Comparison of ENCODE assay signal across 8 cellular contexts in genomic region chr19:17933414-17934129, GRCh38. TPM values are rescaled to one million over a fixed set of nuclear protein-coding genes. Genes with fewer than 3 reads are reported as not detected.
DNase-seq lines count a peak whose midpoint lies in the region; ATAC-seq, FAIRE-seq and TF ChIP-seq lines count a peak whose summit lies in the region.

No MANE protein-coding gene starts in this region.

- H3K4me3 ChIP-seq in AG04449 (ENCODE audit: low read depth, low read length) (peak overlapping the region; percentile 84), GM12878 (peak overlapping the region; percentile 90), mesenchymal stem cell (ENCODE audit: insufficient read depth in 1 of 2, low read depth in 1 of 2, low read length in 2 of 2) (peak overlapping the region; percentile 90)

- TF ChIP-seq CTCF in AG04449 (IDR thresholded peaks at IDR 0.05; ENCODE audit: insufficient read depth, low read length, missing control alignments) = no peak
- no peak for TF ChIP-seq CTCF in GM12878 (IDR thresholded peaks at IDR 0.05 in 2 of 3, conservative IDR thresholded peaks at IDR 0.05 in 1 of 3; ENCODE audit: control insufficient read depth in 2 of 3, extremely low read depth in 1 of 3, insufficient read depth in 1 of 3, low read depth in 3 of 3, low read length in 3 of 3)

- H2BK15ac ChIP-seq in mesenchymal stem cell (ENCODE audit: low read depth, poor library complexity, severe bottlenecking) = no peak overlapping the region

- POLR2A ChIA-PET in AG04449 (lab: Yijun Ruan, JAX) = interaction anchor here (0.8 to 1.6 kb wide), 3 partner anchors 63 to 74 kb away, joined by 6 to 16 read pairs (median 14); partner anchors contain the start of gene RPL18A
- POLR2A ChIA-PET in GM12878 (lab: Charles Lee) = interaction anchor here (0.5 to 1.9 kb wide), 9 partner anchors 18 to 86 kb away, joined by 3 to 65 read pairs (median 5); partner anchors contain the start of genes JAK3 and RPL18A

- H3K4me1 ChIP-seq in GM12878 (ENCODE audit: control insufficient read depth, insufficient read depth, low read length) (peaks cover 26% of the 10 kb centered on the region), mesenchymal stem cell (ENCODE audit: control insufficient read depth, insufficient read depth, low read depth, low read length) (peaks cover 12% of the 10 kb centered on the region)

- no peak overlapping the region for H4K91ac ChIP-seq in mesenchymal stem cell (ENCODE audit: low read length)

- H3K9ac ChIP-seq in GM12878 (ENCODE audit: control insufficient read depth, insufficient read depth, low read length) (peak overlapping the region; percentile 92), mesenchymal stem cell (ENCODE audit: low read length) (peak overlapping the region; percentile 95)

- intact Hi-C loops in GM12878 (cut with micrococcal nuclease; ENCODE audit: unreplicated experiment) = loop anchor here (10.0 kb wide), 1 partner anchor 149 kb away; no protein-coding TSS in a partner anchor

- H4K20me1 ChIP-seq in GM12878 (ENCODE audit: control insufficient read depth, insufficient read depth) = no peaks in the 10 kb centered on the region

- RAD21 ChIA-PET in GM12878 (lab: Charles Lee; ENCODE audit: unreplicated experiment) = interaction anchor here (0.6 to 6.8 kb wide), 23 partner anchors 11 to 407 kb away, joined by 3 to 228 read pairs (median 4); partner anchors contain the start of genes FCHO1, JAK3, MAP1S and RPL18A

- H2BK12ac ChIP-seq in mesenchymal stem cell (ENCODE audit: low read length in 2 of 2) = no peak overlapping the region

- no peak overlapping the region for H3K18ac ChIP-seq in mesenchymal stem cell (ENCODE audit: low read depth in 1 of 2, low read length in 2 of 2)

- H2AFZ ChIP-seq in GM12878 (ENCODE audit: control insufficient read depth, low read depth, low read length) (peak overlapping the region; percentile 96), mesenchymal stem cell (ENCODE audit: low read depth, low read length) (peak overlapping the region; percentile 89)

- no peak overlapping the region for H2AK5ac ChIP-seq in mesenchymal stem cell (ENCODE audit: low read length, severe bottlenecking)

- WGBS in GM12878 (ENCODE audit: insufficient coverage, insufficient replicate concordance, low lambda C conversion rate, missing lambda C conversion rate) = 4% methylated on average over 19 of the region's 19 CpGs
- 28% methylated on average over 19 of the region's 19 CpGs for WGBS in mesenchymal stem cell

- H2BK5ac ChIP-seq in mesenchymal stem cell (ENCODE audit: low read depth, low read length, poor library complexity, severe bottlenecking) = peak overlapping the region; percentile 20

- SMC1A ChIA-PET in GM12878 (lab: Charles Lee; ENCODE audit: uncharacterized antibody, unreplicated experiment) = interaction anchor here (0.8 to 7.1 kb wide), 10 partner anchors 63 to 182 kb away, joined by 3 to 137 read pairs (median 5); partner anchors contain the start of genes FCHO1, JAK3 and RPL18A

- H3K36me3 ChIP-seq in GM12878 (ENCODE audit: control insufficient read depth in 2 of 2, insufficient read depth in 2 of 2, low read length in 1 of 2) (no peaks in the 10 kb centered on the region), mesenchymal stem cell (ENCODE audit: control insufficient read depth in 1 of 2, insufficient read depth in 2 of 2, low read depth in 1 of 2, low read length in 2 of 2) (peaks cover 0 to 22% of the 10 kb centered on the region in 2 experiments)

- H3K4me2 ChIP-seq in GM12878 (ENCODE audit: control insufficient read depth, insufficient read depth) (peak overlapping the region; percentile 67), mesenchymal stem cell (ENCODE audit: low read length, poor library complexity, severe bottlenecking) (peak overlapping the region; percentile 81)

- H3K4ac ChIP-seq in mesenchymal stem cell (ENCODE audit: low read depth in 1 of 2, low read length in 2 of 2) = peak overlapping the region; percentile 60 to 93

- H4K8ac ChIP-seq in mesenchymal stem cell (ENCODE audit: low read length) = peak overlapping the region; percentile 87

- peak overlapping the region in 1 of 2 experiments; percentile 6 for H3K14ac ChIP-seq in mesenchymal stem cell (ENCODE audit: low read length in 2 of 2)

- H3K9me3 ChIP-seq in GM12878 (replicated peaks; ENCODE audit: control insufficient read depth, insufficient read depth, low read length) (no peaks in the 10 kb centered on the region), mesenchymal stem cell (ENCODE audit: control insufficient read depth, low read length) (no peaks in the 10 kb centered on the region)

- no peak for TF ChIP-seq POLR2A in GM12878 (IDR thresholded peaks at IDR 0.05; ENCODE audit: low read depth, low read length)

- no peak for TF ChIP-seq EP300 in GM12878 (IDR thresholded peaks at IDR 0.05; ENCODE audit: borderline replicate concordance in 1 of 2, control insufficient read depth in 1 of 2, low read depth in 2 of 2, low read length in 2 of 2)

- peaks cover 10% of the 10 kb centered on the region for H3K79me2 ChIP-seq in GM12878 (ENCODE audit: control insufficient read depth, insufficient read depth, low read length)

- in situ Hi-C loops in GM12878 (cut with MboI) = no loop called here

- CTCF ChIA-PET in AG04449 (lab: Yijun Ruan, JAX) (interaction anchor here (0.7 to 24.2 kb wide), 18 partner anchors 11 to 231 kb away, joined by 3 to 666 read pairs (median 6); partner anchors contain the start of genes ARRDC2, RPL18A and SLC5A5), GM12878 (lab: Yijun Ruan, JAX) (interaction anchor here (0.6 to 11.0 kb wide), 13 partner anchors 13 to 453 kb away, joined by 3 to 302 read pairs (median 6); partner anchors contain the start of genes RPL18A and SLC5A5)

- BruUV-seq in GM12878 (replicated peaks; lab: Mats Ljungman, UMichigan) = no TSS peak

- no peak for FAIRE-seq in GM12878 (lab: Jason Lieb, UNC)

- DNase-seq in AG04449 (ENCODE audit: low read depth, low spot score) (no peak), HT-29 (ENCODE audit: low spot score) (peak; percentile 21), GM12878 (ENCODE audit: low read depth, low spot score) (no peak), mesenchymal stem cell (peak; percentile 42), NCI-H345 (lab: John Stamatoyannopoulos, UW) (no peak), putamen (ENCODE audit: low spot score) (no peak), GDM1 (lab: John Stamatoyannopoulos, UW) (no peak)

- no peak for TF ChIP-seq RAD21 in GM12878 (IDR thresholded peaks at IDR 0.05; ENCODE audit: insufficient read depth, low read depth, low read length)

- H3K27ac ChIP-seq in GM12878 (ENCODE audit: control insufficient read depth, insufficient read depth) = peak overlapping the region; percentile 89
- H3K27ac ChIP-seq in mesenchymal stem cell (ENCODE audit: low read length, poor library complexity, severe bottlenecking) = no peak overlapping the region

- ATAC-seq in GM12878 (no peak), HG03045 (IDR thresholded peaks at IDR 0.05; ENCODE audit: unreplicated experiment) (no peak)

- H3K23ac ChIP-seq in mesenchymal stem cell (ENCODE audit: low read length in 2 of 2) = no peak overlapping the region

- no peak overlapping the region for H2BK120ac ChIP-seq in mesenchymal stem cell (ENCODE audit: low read depth, low read length)

- peaks cover 27% of the 10 kb centered on the region for H3K79me1 ChIP-seq in mesenchymal stem cell (replicated peaks; ENCODE audit: low read length, poor library complexity, severe bottlenecking)

- H3K27me3 ChIP-seq in GM12878 (replicated peaks in 1 of 2; ENCODE audit: control insufficient read depth in 2 of 2, insufficient read depth in 2 of 2, low read length in 1 of 2) = no peaks in the 10 kb centered on the region
- peaks cover 0 to 5% of the 10 kb centered on the region in 2 experiments for H3K27me3 ChIP-seq in mesenchymal stem cell (ENCODE audit: control insufficient read depth in 1 of 2, insufficient read depth in 1 of 2, low read length in 2 of 2)

RNA-seq across cellular contexts. Expression of gene CCDC124, which starts 0.8 kb away (rescaled TPM):
- total RNA-seq in HT-29 (2014; rRNA removed; shearing (Covaris generic)) = 77.2 and 85.3 TPM in 2 replicates
- total RNA-seq in GM12878 (2013; cell fraction: nucleolus; rRNA removed) = 11.2 and 12.8 TPM in 2 replicates
- 50.9 and 70.5 TPM in 2 replicates for total RNA-seq in GM12878 (2014; rRNA removed)
- total RNA-seq in GM12878 (2014; rRNA removed; fragmentation: Illumina TruSeq; extraction: Trizol) = 13.3 and 14.4 TPM in 2 replicates
- 108 and 116 TPM in 2 replicates for total RNA-seq in GM12878 (2021)
- polyA plus RNA-seq in GM12878 (2011; ENCODE audit: low read depth) = 12.3 TPM
- 11.9 and 33.1 TPM in 2 replicates for polyA plus RNA-seq in GM12878 (2011; rRNA removed)
- 54.0 and 87.9 TPM in 2 replicates for polyA plus RNA-seq in GM12878 (2011; cell fraction: cytosol; rRNA removed)
- 33.7 and 51.4 TPM in 2 replicates for polyA plus RNA-seq in GM12878 (2011; cell fraction: nucleus; rRNA removed)
- 45.0 and 63.4 TPM in 2 replicates for polyA plus RNA-seq in GM12878 (2012)
- polyA plus RNA-seq in GM12878 (2014; fragmentation: Illumina TruSeq; extraction: Trizol) = 2.0 and 17.7 TPM in 2 replicates
- 10 to 100 TPM in 1 of 2 experiments, 1 to 10 TPM in 1; 3.7 to 16.1 TPM for polyA plus RNA-seq in GM12878 (2014; fragmentation: Nextera tagmentation; extraction: Ambion mirVana)
- polyA plus RNA-seq in GM12878 (2014; rRNA removed) = 137 and 153 TPM in 2 replicates
- 100 to 1,000 TPM; 166 to 184 TPM for polyA plus RNA-seq in GM12878 (2016; fragmentation: Nextera tagmentation; extraction: Ambion mirVana)
- 3.7 and 9.3 TPM in 2 replicates for polyA minus RNA-seq in GM12878 (2011; rRNA and poly(A)+ RNA removed)
- polyA minus RNA-seq in GM12878 (2011; cell fraction: cytosol; rRNA and poly(A)+ RNA removed) = 11.5 and 14.8 TPM in 2 replicates
- polyA minus RNA-seq in GM12878 (2011; cell fraction: nucleus; rRNA and poly(A)+ RNA removed) = 5.1 and 14.2 TPM in 2 replicates
- polyA plus RNA-seq in mesenchymal stem cell (2013, experiment 1 of 2) = 72.1 TPM
- polyA plus RNA-seq in mesenchymal stem cell (2013, experiment 2 of 2) = 72.7 TPM

RNA-seq across cellular contexts. Expression of gene KCNN1, which starts 33.3 kb away (rescaled TPM):
- 0.13 and 0.28 TPM in 2 replicates for total RNA-seq in HT-29 (2014; rRNA removed; shearing (Covaris generic))
- total RNA-seq in GM12878 (2013; cell fraction: nucleolus; rRNA removed) = 12.0 and 14.7 TPM in 2 replicates
- total RNA-seq in GM12878 (2014; rRNA removed) = 0.40 and 0.60 TPM in 2 replicates
- total RNA-seq in GM12878 (2014; rRNA removed; fragmentation: Illumina TruSeq; extraction: Trizol) = 0.09 and 0.14 TPM in 2 replicates
- 0.43 and 0.87 TPM in 2 replicates for total RNA-seq in GM12878 (2021)
- 0.64 TPM for polyA plus RNA-seq in GM12878 (2011; ENCODE audit: low read depth)
- 0.45 and 0.95 TPM in 2 replicates for polyA plus RNA-seq in GM12878 (2011; rRNA removed)
- 1.2 and 1.5 TPM in 2 replicates for polyA plus RNA-seq in GM12878 (2011; cell fraction: cytosol; rRNA removed)
- polyA plus RNA-seq in GM12878 (2011; cell fraction: nucleus; rRNA removed) = 1.9 and 2.6 TPM in 2 replicates
- polyA plus RNA-seq in GM12878 (2012) = 1.4 and 1.6 TPM in 2 replicates
- 0.04 and 0.10 TPM in 2 replicates for polyA plus RNA-seq in GM12878 (2014; fragmentation: Illumina TruSeq; extraction: Trizol)
- under 1 TPM in 1 of 2 experiments, not detected in 1; 0.02 TPM for polyA plus RNA-seq in GM12878 (2014; fragmentation: Nextera tagmentation; extraction: Ambion mirVana)
- 0.13 and 0.31 TPM in 2 replicates for polyA plus RNA-seq in GM12878 (2014; rRNA removed)
- polyA plus RNA-seq in GM12878 (2016; fragmentation: Nextera tagmentation; extraction: Ambion mirVana) = under 1 TPM; 0.16 TPM
- 1.5 and 2.3 TPM in 2 replicates for polyA minus RNA-seq in GM12878 (2011; rRNA and poly(A)+ RNA removed)
- 0.52 TPM in 1 of 2 replicates, not detected in the other for polyA minus RNA-seq in GM12878 (2011; cell fraction: cytosol; rRNA and poly(A)+ RNA removed)
- 0.85 and 1.1 TPM in 2 replicates for polyA minus RNA-seq in GM12878 (2011; cell fraction: nucleus; rRNA and poly(A)+ RNA removed)
- 0.12 TPM for polyA plus RNA-seq in mesenchymal stem cell (2013, experiment 1 of 2)
- polyA plus RNA-seq in mesenchymal stem cell (2013, experiment 2 of 2) = 0.15 TPM

Comparison
In these comparisons a context has a peak if more than half of its experiments do, and no peak if none do; other contexts are left out.
1. DNase-seq: peak in HT-29 (single experiment) and mesenchymal stem cell (single experiment); none in AG04449 (single experiment), GM12878 (single experiment), NCI-H345 (single experiment), putamen (single experiment) and GDM1 (single experiment).
2. Peak in every context shown above with its lines, with median percentiles within 50 percentile points of each other: H3K4me3 ChIP-seq.